In the genomic region with DNA sequence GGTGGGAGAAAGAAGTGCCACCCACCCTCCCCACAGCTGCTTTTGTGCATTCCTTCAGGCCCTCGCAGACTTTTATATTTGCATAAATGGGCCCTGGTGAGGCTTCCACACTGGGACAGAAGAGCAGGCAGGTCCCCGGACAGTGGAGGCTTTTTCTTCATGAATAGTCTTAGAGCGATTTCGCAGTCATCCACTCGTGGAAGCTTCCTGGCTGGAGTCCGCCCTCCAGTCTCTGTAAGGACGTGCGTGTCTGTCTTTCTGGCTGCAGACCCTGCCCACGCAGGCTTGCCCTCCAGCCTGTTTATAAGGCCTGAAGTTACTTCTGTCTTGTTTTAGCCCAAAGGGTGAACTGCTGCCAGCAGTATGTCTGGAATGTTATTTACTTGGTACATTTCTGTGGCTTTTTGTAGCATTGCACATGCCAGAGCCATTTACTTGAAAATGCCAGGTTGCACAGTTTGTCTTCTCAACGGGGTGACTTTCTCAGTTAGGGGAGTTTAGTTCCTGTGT, we compare ENCODE assay signal across 8 cellular contexts.
DNase-seq lines count a peak whose midpoint lies in the region; ATAC-seq and TF ChIP-seq lines count a peak whose summit lies in the region.

No MANE protein-coding gene starts in this region.

- H2AFZ ChIP-seq in ACC112 (ENCODE audit: low read length, unreplicated experiment), result peak overlapping the region; percentile 20

- TF ChIP-seq CTCF in mucosa of descending colon (IDR thresholded peaks at IDR 0.05), result no peak

- ATAC-seq in mucosa of descending colon (peak; percentile 7), GM19463 (IDR thresholded peaks at IDR 0.05; ENCODE audit: unreplicated experiment) (no peak)

- no peaks in the 10 kb centered on the region for H3K27me3 ChIP-seq in ACC112 (ENCODE audit: insufficient read depth, low read length)

- H3K79me2 ChIP-seq in ACC112 (ENCODE audit: control insufficient read depth, insufficient read depth, low read length, unreplicated experiment), result peaks cover 3% of the 10 kb centered on the region

- H3K36me3 ChIP-seq in ACC112 (ENCODE audit: insufficient read depth, low read length) (peaks cover 7% of the 10 kb centered on the region; the same call in 1 of the 2 replicates), mucosa of descending colon (ENCODE audit: low read depth) (no peaks in the 10 kb centered on the region)

- intact Hi-C loops in mucosa of descending colon (cut with DNase I, micrococcal nuclease), result loop anchor here in 1 of 2 donors (10.0 kb wide), 1 partner anchor 73 kb away; no protein-coding TSS in a partner anchor

- DNase-seq in NCI-H2196 (lab: John Stamatoyannopoulos, UW; ENCODE audit: unreplicated experiment) (peak; percentile 25), dermis blood vessel endothelial cell (peak; percentile 63), mucosa of descending colon (no peak), NCI-H82 treated with DMSO at 0.1 percent for 48 hours (lab: John Stamatoyannopoulos, UW; ENCODE audit: unreplicated experiment) (no peak), occipital lobe (lab: John Stamatoyannopoulos, UW) (no peak)
- DNase-seq in central memory CD4-positive, alpha-beta T cell, result no peak

- H3K4me1 ChIP-seq in ACC112 (ENCODE audit: control insufficient read depth, insufficient read depth, low read length, unreplicated experiment) (peaks cover 44% of the 10 kb centered on the region), mucosa of descending colon (ENCODE audit: low read depth) (peaks cover 13% of the 10 kb centered on the region)

- no peaks in the 10 kb centered on the region for H3K9me3 ChIP-seq in mucosa of descending colon

- peak overlapping the region; percentile 94 for H3K27ac ChIP-seq in ACC112 (ENCODE audit: low read depth, low read length)

- H3K4me3 ChIP-seq in ACC112 (ENCODE audit: low read depth, low read length) (peak overlapping the region; percentile 56), mucosa of descending colon (no peak overlapping the region)

Comparison
In these comparisons a context has a peak if more than half of its experiments do, and no peak if none do; other contexts are left out.
1. DNase-seq: peak in NCI-H2196 (single experiment) and dermis blood vessel endothelial cell (single experiment); none in mucosa of descending colon (0 of 3), central memory CD4-positive, alpha-beta T cell (single experiment), NCI-H82 treated with DMSO at 0.1 percent for 48 hours (single experiment) and occipital lobe (single experiment).